10 cellular contexts compared by ENCODE assay signal in the genomic region with DNA sequence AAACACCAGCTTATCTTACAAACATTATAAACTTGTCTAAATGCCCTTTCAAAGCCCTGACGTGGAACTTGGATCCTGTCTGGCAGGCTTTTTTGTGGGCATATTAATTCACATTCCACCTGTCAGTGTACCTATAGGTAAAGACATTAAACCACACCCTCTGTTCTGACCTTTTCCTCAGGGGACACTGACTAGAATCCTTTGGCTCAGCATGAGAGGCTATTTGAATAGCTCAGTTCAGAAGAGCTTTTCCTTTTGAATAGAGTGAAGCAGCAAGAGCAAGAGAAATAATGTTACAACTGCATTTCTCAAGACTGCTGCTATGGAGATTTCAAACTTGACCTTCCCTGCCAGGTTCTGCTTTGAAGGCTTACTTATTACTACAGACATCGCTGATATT.
A peak's percentile ranks its signal among the peaks of the same experiment; 100 is the strongest.
DNase-seq lines count a peak whose midpoint lies in the region; ATAC-seq, FAIRE-seq and TF ChIP-seq lines count a peak whose summit lies in the region.
"Had no signal": no experiment of that assay in that cellular context is flagged by ENCODE, and none has a peak within 500 bp of the region (broad histone marks: within the 10 kb centered on the region; RNA-seq: fewer than 3 reads in every experiment).

No MANE protein-coding gene starts in this region.

- H2BK15ac ChIP-seq in H1 (ENCODE audit: low read length): no peak overlapping the region

- H3K14ac ChIP-seq in H1 (ENCODE audit: insufficient read length): no peak overlapping the region

- H2BK12ac ChIP-seq in H1 (ENCODE audit: low read depth, low read length): no peak overlapping the region

- H3K4me3 ChIP-seq in Caco-2 (ENCODE audit: low read depth, low read length) (no peak overlapping the region), H1 (ENCODE audit: extremely low read depth in 1 of 4, insufficient read depth in 2 of 4, low read depth in 3 of 4, low read length in 4 of 4) (no peak overlapping the region), mucosa of rectum (ENCODE audit: low read length in 2 of 2) (peak overlapping the region; percentile 66 to 68), sigmoid colon (no peak overlapping the region)

- WGBS in H1 (ENCODE audit: extremely low coverage in 1 of 2, insufficient coverage in 1 of 2, insufficient read length in 1 of 2, insufficient replicate concordance in 2 of 2, low coverage in 1 of 2, low lambda C conversion rate in 2 of 2, missing lambda C conversion rate in 1 of 2), 2 experiments: 62% methylated on average over 2 of the region's 2 CpGs; no CpG with 5 or more reads in 1 of the 2 experiments
- 22 to 71% methylated on average over 2 of the region's 2 CpGs for WGBS in sigmoid colon, 2 donors

- TF ChIP-seq POLR2A in H1 (IDR thresholded peaks at IDR 0.05; ENCODE audit: control extremely low read depth in 1 of 2, low read depth in 2 of 2, low read length in 2 of 2) (no peak), sigmoid colon (IDR thresholded peaks at IDR 0.05) (no peak)

- H3K27ac ChIP-seq in H1 (ENCODE audit: low read depth, low read length) (no peak overlapping the region), mucosa of rectum (ENCODE audit: low read depth in 2 of 2, low read length in 2 of 2) (peak overlapping the region; percentile 49 to 64), sigmoid colon (peak overlapping the region in 1 of 4 donors; percentile 25)

- BruUV-seq in Caco-2 (replicated peaks; lab: Mats Ljungman, UMichigan): no TSS peak

- no peak overlapping the region for H3K4me2 ChIP-seq in H1 (ENCODE audit: insufficient read depth in 1 of 2, low read depth in 2 of 2, low read length in 2 of 2)

- H4K91ac ChIP-seq in H1 (replicated peaks; ENCODE audit: insufficient read length, low read length): no peak overlapping the region

- peaks cover 0 to 2% of the 10 kb centered on the region in 2 experiments for H4K20me1 ChIP-seq in H1 (replicated peaks in 1 of 2; ENCODE audit: control insufficient read depth in 1 of 2, insufficient read depth in 2 of 2, low read length in 2 of 2)

- intact Hi-C loops in Caco-2 (cut with micrococcal nuclease; ENCODE audit: unreplicated experiment) (loop anchor here (1.0 to 5.0 kb wide), 4 partner anchors 19 to 390 kb away; partner anchors contain the start of genes AKAP9, GATAD1 and MTERF1), sigmoid colon (cut with DNase I) (no loop called here)

- H3K9me3 ChIP-seq in Caco-2 (no peaks in the 10 kb centered on the region), H1 (ENCODE audit: insufficient read depth in 2 of 2, low read depth in 1 of 2, low read length in 1 of 2) (no peaks in the 10 kb centered on the region), mucosa of rectum (ENCODE audit: control insufficient read depth in 2 of 2, low read length in 2 of 2) (no peaks in the 10 kb centered on the region), sigmoid colon (no peaks in the 10 kb centered on the region)

- TF ChIP-seq EP300 in H1 (IDR thresholded peaks at IDR 0.05; ENCODE audit: borderline replicate concordance in 1 of 2, low read depth in 2 of 2, low read length in 2 of 2): no peak
- no peak for TF ChIP-seq EP300 in sigmoid colon (IDR thresholded peaks at IDR 0.05)

- POLR2A ChIA-PET in Caco-2 (lab: Charles Lee) (interaction anchor here (1.0 to 1.9 kb wide), 2 partner anchors 12 to 15 kb away, joined by 4 to 15 read pairs; no protein-coding TSS in a partner anchor), H1 (lab: Charles Lee; ENCODE audit: partially characterized antibody) (no interaction called here)

- no peaks in the 10 kb centered on the region for H3K23me2 ChIP-seq in H1 (ENCODE audit: low read depth, low read length)

- H3K18ac ChIP-seq in H1 (ENCODE audit: extremely low read depth, low read length): no peak overlapping the region

- H3K9ac ChIP-seq in H1 (replicated peaks in 1 of 4; ENCODE audit: extremely low read depth in 1 of 4, low read depth in 3 of 4, low read length in 3 of 4) (no peak overlapping the region), mucosa of rectum (ENCODE audit: low read depth in 1 of 2, low read length in 2 of 2) (peak overlapping the region; percentile 20 to 34)

- no peak for ATAC-seq in HG02759 (IDR thresholded peaks at IDR 0.05; ENCODE audit: unreplicated experiment)

- no peaks in the 10 kb centered on the region for H3K79me1 ChIP-seq in H1 (ENCODE audit: low read depth, low read length)

- H3K27me3 Mint-ChIP-seq in Caco-2 (ENCODE audit: insufficient read depth, unreplicated experiment): no peaks in the 10 kb centered on the region

- no peak overlapping the region for H2AK5ac ChIP-seq in H1 (ENCODE audit: low read depth, low read length)

- no peak overlapping the region for H2BK120ac ChIP-seq in H1 (replicated peaks; ENCODE audit: low read depth, low read length)

- peak; percentile 48 for FAIRE-seq in H1 (lab: Jason Lieb, UNC)

- no peak overlapping the region for H2BK20ac ChIP-seq in H1 (ENCODE audit: low read length)

- peak overlapping the region; percentile 49 for H3K4me3 Mint-ChIP-seq in Caco-2 (ENCODE audit: unreplicated experiment)

- H3K27ac Mint-ChIP-seq in Caco-2 (ENCODE audit: unreplicated experiment): peak overlapping the region; percentile 55

- H3K36me3 ChIP-seq in Caco-2 (ENCODE audit: control insufficient read depth, insufficient read depth, low read length) (no peaks in the 10 kb centered on the region), H1 (ENCODE audit: control insufficient read depth in 2 of 4, insufficient read depth in 4 of 4, low read length in 3 of 4) (peaks cover 0 to 2% (median 0%) of the 10 kb centered on the region in 4 experiments; a peak in 2 of 8 replicates), mucosa of rectum (ENCODE audit: control insufficient read depth in 2 of 2, insufficient read depth in 2 of 2, low read length in 2 of 2) (peaks cover 9 to 10% of the 10 kb centered on the region in 2 donors), sigmoid colon (peaks cover 0 to 28% (median 1%) of the 10 kb centered on the region in 4 donors)

- H3K23ac ChIP-seq in H1 (ENCODE audit: insufficient read length): no peak overlapping the region

- H4K5ac ChIP-seq in H1 (ENCODE audit: insufficient read length, low read depth, low read length): no peak overlapping the region

- no peaks in the 10 kb centered on the region for H3K9me3 Mint-ChIP-seq in Caco-2 (ENCODE audit: unreplicated experiment)

- peaks cover 51% of the 10 kb centered on the region for H3K4me1 ChIP-seq in Caco-2
- H3K4me1 ChIP-seq in H1 (replicated peaks in 1 of 4; ENCODE audit: control insufficient read depth in 3 of 4, insufficient read depth in 4 of 4, low read length in 3 of 4): no peaks in the 10 kb centered on the region
- H3K4me1 ChIP-seq in mucosa of rectum (ENCODE audit: control insufficient read depth in 2 of 2, insufficient read depth in 2 of 2, low read length in 2 of 2): peaks cover 13 to 22% of the 10 kb centered on the region in 2 donors
- peaks cover 0 to 8% (median 4%) of the 10 kb centered on the region in 4 donors for H3K4me1 ChIP-seq in sigmoid colon

- no peak overlapping the region for H4K8ac ChIP-seq in H1 (ENCODE audit: extremely low read depth, insufficient read depth, low read length)

- H3K36me3 Mint-ChIP-seq in Caco-2 (ENCODE audit: insufficient read depth, unreplicated experiment): peaks cover 10% of the 10 kb centered on the region

- no peak overlapping the region for H2BK5ac ChIP-seq in H1 (ENCODE audit: low read depth, low read length)

- H3K27me3 ChIP-seq in Caco-2 (replicated peaks; ENCODE audit: control insufficient read depth, insufficient read depth, low read length): no peaks in the 10 kb centered on the region
- H3K27me3 ChIP-seq in H1 (replicated peaks in 1 of 4; ENCODE audit: control insufficient read depth in 3 of 4, extremely low read depth in 1 of 4, insufficient read depth in 3 of 4, low read length in 3 of 4): peaks cover 0 to 1% (median 0%) of the 10 kb centered on the region in 4 experiments; a peak in 1 of 7 replicates
- H3K27me3 ChIP-seq in mucosa of rectum (ENCODE audit: control insufficient read depth in 2 of 2, insufficient read depth in 2 of 2, low read length in 2 of 2): no peaks in the 10 kb centered on the region
- H3K27me3 ChIP-seq in sigmoid colon: no peaks in the 10 kb centered on the region

- peaks cover 16% of the 10 kb centered on the region for H3K4me1 Mint-ChIP-seq in Caco-2 (ENCODE audit: low read depth, unreplicated experiment)

- TF ChIP-seq RAD21 in H1 (IDR thresholded peaks at IDR 0.05 in 1 of 2, conservative IDR thresholded peaks at IDR 0.05 in 1 of 2; ENCODE audit: low read depth in 2 of 2, low read length in 2 of 2): no peak

- CTCF ChIA-PET in Caco-2 (lab: Charles Lee): interaction anchor here (0.5 to 1.9 kb wide), 3 partner anchors 12 to 176 kb away, joined by 3 to 7 read pairs (median 3); no protein-coding TSS in a partner anchor
- CTCF ChIA-PET in H1 (lab: Charles Lee; ENCODE audit: partially characterized antibody): no interaction called here

- H2AFZ ChIP-seq in H1 (ENCODE audit: low read length): no peak overlapping the region

- H3K56ac ChIP-seq in H1 (replicated peaks; ENCODE audit: insufficient read length, low read depth, low read length): no peak overlapping the region

- H3K4ac ChIP-seq in H1 (replicated peaks; ENCODE audit: insufficient read length, low read depth, low read length): no peak overlapping the region

- no peak for TF ChIP-seq CTCF in Caco-2 (IDR thresholded peaks at IDR 0.05; ENCODE audit: insufficient read depth in 1 of 2, low read depth in 1 of 2, low read length in 1 of 2, severe bottlenecking in 1 of 2, unreplicated experiment in 1 of 2)
- TF ChIP-seq CTCF in H1 (IDR thresholded peaks at IDR 0.05; ENCODE audit: control extremely low read depth in 1 of 3, insufficient read depth in 1 of 3, low read depth in 1 of 3, low read length in 3 of 3): no peak
- TF ChIP-seq CTCF in sigmoid colon (IDR thresholded peaks at IDR 0.05): no peak

- H3K79me2 ChIP-seq in H1 (ENCODE audit: control insufficient read depth in 1 of 2, insufficient read depth in 2 of 2, low read length in 2 of 2): no peaks in the 10 kb centered on the region

- DNase-seq in Caco-2: peak; percentile 74 to 78
- peak; percentile 57 for DNase-seq in NCI-H187 treated with DMSO at 0.1 percent for 48 hours (lab: John Stamatoyannopoulos, UW)
- no peak for DNase-seq in H1 (ENCODE audit: low read depth in 1 of 2, low spot score in 2 of 2)
- no peak for DNase-seq in sigmoid colon
- no peak for DNase-seq in HUDEP-2 (lab: John Stamatoyannopoulos, UW; ENCODE audit: unreplicated experiment in 76 of 76)
- no peak for DNase-seq in stimulated activated naive CD4-positive, alpha-beta T cell treated with Interleukin-2 at 50 U/mL for 16 hours (lab: John Stamatoyannopoulos, UW)
- DNase-seq: foreskin melanocyte, NCI-H446 had no signal

TF ChIP-seq in H1, 55 proteins besides CTCF, POLR2A, EP300 and RAD21 (continues in another document):
- TF ChIP-seq TCF12 (IDR thresholded peaks at IDR 0.05; ENCODE audit: low read depth, low read length) (no peak), RNF2 (IDR thresholded peaks at IDR 0.05; ENCODE audit: borderline replicate concordance, low read depth, low read length, missing control alignments, poor library complexity, severe bottlenecking) (no peak), CHD1 (IDR thresholded peaks at IDR 0.05; ENCODE audit: low read depth, low read length) (no peak), MAFK (IDR thresholded peaks at IDR 0.05; ENCODE audit: low read depth, low read length) (no peak), CTBP2 (IDR thresholded peaks at IDR 0.05; ENCODE audit: borderline replicate concordance, insufficient read depth, insufficient read length, low read length) (no peak), RXRA (IDR thresholded peaks at IDR 0.05; ENCODE audit: insufficient read depth, low read depth, low read length) (no peak)

Comparison
In these comparisons a context has a peak if more than half of its experiments do, and no peak if none do; other contexts are left out.
1. DNase-seq: peak in Caco-2 (2 of 2) and NCI-H187 treated with DMSO at 0.1 percent for 48 hours (single experiment); none in H1 (0 of 2), sigmoid colon (single experiment), HUDEP-2 (0 of 76) and stimulated activated naive CD4-positive, alpha-beta T cell treated with Interleukin-2 at 50 U/mL for 16 hours (single experiment).
2. H3K4me3 ChIP-seq: peak in mucosa of rectum (2 of 2); none in Caco-2 (single experiment), H1 (0 of 4) and sigmoid colon (0 of 4).
3. H3K9ac ChIP-seq: peak in mucosa of rectum (2 of 2); none in H1 (0 of 4).